Comparison of ENCODE assay signal across 1 cellular context in genomic region chr10:43407576-43408330, GRCh38.
TF ChIP-seq lines count a peak whose summit lies in the region.

No MANE protein-coding gene starts in this region.

TF ChIP-seq in GM12878, 131 proteins besides CTCF, POLR2A, EP300 and RAD21 (continues in another document):
- TF ChIP-seq HDAC6 (IDR thresholded peaks at IDR 0.05; ENCODE audit: unreplicated experiment) (peak; percentile 20), CHD2 (IDR thresholded peaks at IDR 0.05; ENCODE audit: borderline replicate concordance, low read depth, low read length) (no peak), POU2F2 (IDR thresholded peaks at IDR 0.05; ENCODE audit: borderline replicate concordance, low read depth, low read length) (peak; percentile 76; the same call in 2 of the 3 replicates), FOXK2 (IDR thresholded peaks at IDR 0.05) (0 out of 2 replicates have a peak, but pooled peaks have one; percentile 12), POLR2AphosphoS5 (IDR thresholded peaks at IDR 0.05; ENCODE audit: low read length) (peak; percentile 97), SMARCA5 (IDR thresholded peaks at IDR 0.05) (peak; percentile 49; the same call in 1 of the 2 replicates), SIN3A (IDR thresholded peaks at IDR 0.05; ENCODE audit: low read depth, low read length) (peak; percentile 59; the same call in 1 of the 2 replicates), TCF12 (IDR thresholded peaks at IDR 0.05; ENCODE audit: low read depth, low read length) (0 out of 2 replicates have a peak, but pooled peaks have one; percentile 36), POLR2AphosphoS2 (IDR thresholded peaks at IDR 0.05; ENCODE audit: low read depth, low read length) (peak; percentile 78; the same call in 1 of the 2 replicates), TAF1 (IDR thresholded peaks at IDR 0.05; ENCODE audit: borderline replicate concordance, low read depth, low read length) (peak; percentile 91), ATF7 (IDR thresholded peaks at IDR 0.05; ENCODE audit: low read depth) (0 out of 2 replicates have a peak, but pooled peaks have one; percentile 16), MXI1 (IDR thresholded peaks at IDR 0.05; ENCODE audit: low read depth, low read length) (peak; percentile 98), BCL11A (IDR thresholded peaks at IDR 0.05; ENCODE audit: low read depth, low read length) (peak; percentile 37; the same call in 1 of the 2 replicates), PML (IDR thresholded peaks at IDR 0.05; ENCODE audit: low read length) (peak; percentile 93), SP1 (IDR thresholded peaks at IDR 0.05; ENCODE audit: low read depth, low read length) (peak; percentile 53), SMAD1 (IDR thresholded peaks at IDR 0.05; ENCODE audit: low read depth, partially characterized antibody) (peak; percentile 71), MEF2A (IDR thresholded peaks at IDR 0.05; ENCODE audit: insufficient read depth, low read depth, low read length) (no peak), RAD51 (IDR thresholded peaks at IDR 0.05) (peak; percentile 85), SRF (IDR thresholded peaks at IDR 0.05; ENCODE audit: low read depth in 2 of 2, low read length in 2 of 2) (peak in 1 of 2 experiments; percentile 76; a peak in 2 of 4 replicates), SMAD5 (IDR thresholded peaks at IDR 0.05; ENCODE audit: low read depth) (peak; percentile 81; the same call in 1 of the 2 replicates), STAT3 (IDR thresholded peaks at IDR 0.05; ENCODE audit: low read depth, low read length) (no peak), EED (IDR thresholded peaks at IDR 0.05; ENCODE audit: low read depth) (peak; percentile 36; the same call in 1 of the 2 replicates), USF1 (IDR thresholded peaks at IDR 0.05; ENCODE audit: borderline replicate concordance, extremely low read length, insufficient read depth, low read depth, low read length) (peak; percentile 64), CBX5 (IDR thresholded peaks at IDR 0.05; ENCODE audit: low read depth) (0 out of 2 replicates have a peak, but pooled peaks have one; percentile 79), ETV6 (conservative IDR thresholded peaks at IDR 0.05 in 1 of 2, IDR thresholded peaks at IDR 0.05 in 1 of 2; ENCODE audit: borderline replicate concordance in 1 of 2, low read depth in 1 of 2) (0 out of 4 replicates have a peak, but pooled peaks of 1 of the 2 experiments have one; percentile 6), RB1 (IDR thresholded peaks at IDR 0.05; ENCODE audit: borderline replicate concordance) (no peak), CBX3 (IDR thresholded peaks at IDR 0.05; ENCODE audit: borderline replicate concordance, low read depth) (no peak), CREB1 (IDR thresholded peaks at IDR 0.05; ENCODE audit: low read depth) (0 out of 2 replicates have a peak, but pooled peaks have one; percentile 14), RUNX3 (IDR thresholded peaks at IDR 0.05; ENCODE audit: low read length) (peak; percentile 57), CREM (IDR thresholded peaks at IDR 0.05; ENCODE audit: low read depth) (peak; percentile 56; the same call in 1 of the 2 replicates), PAX5 (IDR thresholded peaks at IDR 0.05; ENCODE audit: borderline replicate concordance, low read depth, low read length) (peak; percentile 58; the same call in 1 of the 2 replicates), NBN (IDR thresholded peaks at IDR 0.05) (peak; percentile 81; the same call in 1 of the 2 replicates), GATAD2B (conservative IDR thresholded peaks at IDR 0.05; ENCODE audit: low read depth) (no peak; the same call in 1 of the 2 replicates), SMC3 (IDR thresholded peaks at IDR 0.05; ENCODE audit: borderline replicate concordance, low read length) (peak; percentile 5; the same call in 1 of the 2 replicates), ZBED1 (IDR thresholded peaks at IDR 0.05; ENCODE audit: borderline replicate concordance) (0 out of 2 replicates have a peak, but pooled peaks have one; percentile 52), FOXM1 (IDR thresholded peaks at IDR 0.05; ENCODE audit: low read depth, low read length) (peak; percentile 40; the same call in 1 of the 2 replicates), BHLHE40 (IDR thresholded peaks at IDR 0.05; ENCODE audit: borderline replicate concordance in 1 of 2, low read depth in 2 of 2, low read length in 1 of 2) (peak; percentile 97), YY1 (IDR thresholded peaks at IDR 0.05; ENCODE audit: low read depth, low read length) (peak; percentile 79), RELB (IDR thresholded peaks at IDR 0.05; ENCODE audit: low read depth) (0 out of 2 replicates have a peak, but pooled peaks have one; percentile 28), DPF2 (IDR thresholded peaks at IDR 0.05) (peak; percentile 19; the same call in 1 of the 2 replicates), MYC (IDR thresholded peaks at IDR 0.05; ENCODE audit: insufficient read depth, insufficient read length, insufficient replicate concordance, low read length, severe bottlenecking) (peak; percentile 69), MAX (IDR thresholded peaks at IDR 0.05; ENCODE audit: low read depth, low read length) (peak; percentile 79), GABPA (IDR thresholded peaks at IDR 0.05; ENCODE audit: low read depth) (0 out of 2 replicates have a peak, but pooled peaks have one; percentile 27), USF2 (IDR thresholded peaks at IDR 0.05; ENCODE audit: borderline replicate concordance, low read depth, low read length) (peak; percentile 21; the same call in 1 of the 2 replicates), EGR1 (IDR thresholded peaks at IDR 0.05; ENCODE audit: borderline replicate concordance in 1 of 2, low read depth in 2 of 2, low read length in 2 of 2) (peak in 1 of 2 experiments; percentile 96; a peak in 2 of 3 replicates), CEBPB (IDR thresholded peaks at IDR 0.05; ENCODE audit: borderline replicate concordance in 1 of 2, low read depth in 2 of 2, low read length in 2 of 2) (peak in 1 of 2 experiments; percentile 97; a peak in 2 of 4 replicates), ASH2L (IDR thresholded peaks at IDR 0.05; ENCODE audit: borderline replicate concordance, low read depth) (no peak), MTA3 (IDR thresholded peaks at IDR 0.05; ENCODE audit: borderline replicate concordance, low read length) (no peak), ZSCAN29 (IDR thresholded peaks at IDR 0.05) (no peak), NFIC (IDR thresholded peaks at IDR 0.05; ENCODE audit: low read depth, low read length) (peak; percentile 35; the same call in 1 of the 2 replicates)
- TF ChIP-seq, protein P1, sequence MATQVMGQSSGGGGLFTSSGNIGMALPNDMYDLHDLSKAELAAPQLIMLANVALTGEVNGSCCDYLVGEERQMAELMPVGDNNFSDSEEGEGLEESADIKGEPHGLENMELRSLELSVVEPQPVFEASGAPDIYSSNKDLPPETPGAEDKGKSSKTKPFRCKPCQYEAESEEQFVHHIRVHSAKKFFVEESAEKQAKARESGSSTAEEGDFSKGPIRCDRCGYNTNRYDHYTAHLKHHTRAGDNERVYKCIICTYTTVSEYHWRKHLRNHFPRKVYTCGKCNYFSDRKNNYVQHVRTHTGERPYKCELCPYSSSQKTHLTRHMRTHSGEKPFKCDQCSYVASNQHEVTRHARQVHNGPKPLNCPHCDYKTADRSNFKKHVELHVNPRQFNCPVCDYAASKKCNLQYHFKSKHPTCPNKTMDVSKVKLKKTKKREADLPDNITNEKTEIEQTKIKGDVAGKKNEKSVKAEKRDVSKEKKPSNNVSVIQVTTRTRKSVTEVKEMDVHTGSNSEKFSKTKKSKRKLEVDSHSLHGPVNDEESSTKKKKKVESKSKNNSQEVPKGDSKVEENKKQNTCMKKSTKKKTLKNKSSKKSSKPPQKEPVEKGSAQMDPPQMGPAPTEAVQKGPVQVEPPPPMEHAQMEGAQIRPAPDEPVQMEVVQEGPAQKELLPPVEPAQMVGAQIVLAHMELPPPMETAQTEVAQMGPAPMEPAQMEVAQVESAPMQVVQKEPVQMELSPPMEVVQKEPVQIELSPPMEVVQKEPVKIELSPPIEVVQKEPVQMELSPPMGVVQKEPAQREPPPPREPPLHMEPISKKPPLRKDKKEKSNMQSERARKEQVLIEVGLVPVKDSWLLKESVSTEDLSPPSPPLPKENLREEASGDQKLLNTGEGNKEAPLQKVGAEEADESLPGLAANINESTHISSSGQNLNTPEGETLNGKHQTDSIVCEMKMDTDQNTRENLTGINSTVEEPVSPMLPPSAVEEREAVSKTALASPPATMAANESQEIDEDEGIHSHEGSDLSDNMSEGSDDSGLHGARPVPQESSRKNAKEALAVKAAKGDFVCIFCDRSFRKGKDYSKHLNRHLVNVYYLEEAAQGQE (IDR thresholded peaks at IDR 0.05; ENCODE audit: low read depth, low read length) = no peak
- TF ChIP-seq, protein P2, sequence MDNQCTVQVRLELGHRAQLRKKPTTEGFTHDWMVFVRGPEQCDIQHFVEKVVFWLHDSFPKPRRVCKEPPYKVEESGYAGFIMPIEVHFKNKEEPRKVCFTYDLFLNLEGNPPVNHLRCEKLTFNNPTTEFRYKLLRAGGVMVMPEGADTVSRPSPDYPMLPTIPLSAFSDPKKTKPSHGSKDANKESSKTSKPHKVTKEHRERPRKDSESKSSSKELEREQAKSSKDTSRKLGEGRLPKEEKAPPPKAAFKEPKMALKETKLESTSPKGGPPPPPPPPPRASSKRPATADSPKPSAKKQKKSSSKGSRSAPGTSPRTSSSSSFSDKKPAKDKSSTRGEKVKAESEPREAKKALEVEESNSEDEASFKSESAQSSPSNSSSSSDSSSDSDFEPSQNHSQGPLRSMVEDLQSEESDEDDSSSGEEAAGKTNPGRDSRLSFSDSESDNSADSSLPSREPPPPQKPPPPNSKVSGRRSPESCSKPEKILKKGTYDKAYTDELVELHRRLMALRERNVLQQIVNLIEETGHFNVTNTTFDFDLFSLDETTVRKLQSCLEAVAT (IDR thresholded peaks at IDR 0.05) = peak; percentile 83
- TF ChIP-seq, protein P3, sequence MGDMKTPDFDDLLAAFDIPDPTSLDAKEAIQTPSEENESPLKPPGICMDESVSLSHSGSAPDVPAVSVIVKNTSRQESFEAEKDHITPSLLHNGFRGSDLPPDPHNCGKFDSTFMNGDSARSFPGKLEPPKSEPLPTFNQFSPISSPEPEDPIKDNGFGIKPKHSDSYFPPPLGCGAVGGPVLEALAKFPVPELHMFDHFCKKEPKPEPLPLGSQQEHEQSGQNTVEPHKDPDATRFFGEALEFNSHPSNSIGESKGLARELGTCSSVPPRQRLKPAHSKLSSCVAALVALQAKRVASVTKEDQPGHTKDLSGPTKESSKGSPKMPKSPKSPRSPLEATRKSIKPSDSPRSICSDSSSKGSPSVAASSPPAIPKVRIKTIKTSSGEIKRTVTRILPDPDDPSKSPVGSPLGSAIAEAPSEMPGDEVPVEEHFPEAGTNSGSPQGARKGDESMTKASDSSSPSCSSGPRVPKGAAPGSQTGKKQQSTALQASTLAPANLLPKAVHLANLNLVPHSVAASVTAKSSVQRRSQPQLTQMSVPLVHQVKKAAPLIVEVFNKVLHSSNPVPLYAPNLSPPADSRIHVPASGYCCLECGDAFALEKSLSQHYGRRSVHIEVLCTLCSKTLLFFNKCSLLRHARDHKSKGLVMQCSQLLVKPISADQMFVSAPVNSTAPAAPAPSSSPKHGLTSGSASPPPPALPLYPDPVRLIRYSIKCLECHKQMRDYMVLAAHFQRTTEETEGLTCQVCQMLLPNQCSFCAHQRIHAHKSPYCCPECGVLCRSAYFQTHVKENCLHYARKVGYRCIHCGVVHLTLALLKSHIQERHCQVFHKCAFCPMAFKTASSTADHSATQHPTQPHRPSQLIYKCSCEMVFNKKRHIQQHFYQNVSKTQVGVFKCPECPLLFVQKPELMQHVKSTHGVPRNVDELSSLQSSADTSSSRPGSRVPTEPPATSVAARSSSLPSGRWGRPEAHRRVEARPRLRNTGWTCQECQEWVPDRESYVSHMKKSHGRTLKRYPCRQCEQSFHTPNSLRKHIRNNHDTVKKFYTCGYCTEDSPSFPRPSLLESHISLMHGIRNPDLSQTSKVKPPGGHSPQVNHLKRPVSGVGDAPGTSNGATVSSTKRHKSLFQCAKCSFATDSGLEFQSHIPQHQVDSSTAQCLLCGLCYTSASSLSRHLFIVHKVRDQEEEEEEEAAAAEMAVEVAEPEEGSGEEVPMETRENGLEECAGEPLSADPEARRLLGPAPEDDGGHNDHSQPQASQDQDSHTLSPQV (IDR thresholded peaks at IDR 0.05) = no peak
- TF ChIP-seq, protein P4, sequence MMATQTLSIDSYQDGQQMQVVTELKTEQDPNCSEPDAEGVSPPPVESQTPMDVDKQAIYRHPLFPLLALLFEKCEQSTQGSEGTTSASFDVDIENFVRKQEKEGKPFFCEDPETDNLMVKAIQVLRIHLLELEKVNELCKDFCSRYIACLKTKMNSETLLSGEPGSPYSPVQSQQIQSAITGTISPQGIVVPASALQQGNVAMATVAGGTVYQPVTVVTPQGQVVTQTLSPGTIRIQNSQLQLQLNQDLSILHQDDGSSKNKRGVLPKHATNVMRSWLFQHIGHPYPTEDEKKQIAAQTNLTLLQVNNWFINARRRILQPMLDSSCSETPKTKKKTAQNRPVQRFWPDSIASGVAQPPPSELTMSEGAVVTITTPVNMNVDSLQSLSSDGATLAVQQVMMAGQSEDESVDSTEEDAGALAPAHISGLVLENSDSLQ (IDR thresholded peaks at IDR 0.05) = no peak
